ENCODE assay signal across 18 cellular contexts in genomic region chr10:110793887-110794286, GRCh38.
A peak's percentile ranks its signal among the peaks of the same experiment; 100 is the strongest.
DNase-seq lines count a peak whose midpoint lies in the region; ATAC-seq and TF ChIP-seq lines count a peak whose summit lies in the region.
"Had no signal": no experiment of that assay in that cellular context is flagged by ENCODE, and none has a peak within 500 bp of the region (broad histone marks: within the 10 kb centered on the region; RNA-seq: fewer than 3 reads in every experiment).

No MANE protein-coding gene starts in this region.

- no peak for DNase-seq in HFFc6
- DNase-seq in amniotic epithelial cell (ENCODE audit: low read depth), result peak; percentile 60
- no peak for DNase-seq in heart right ventricle
- no peak for DNase-seq in stimulated activated CD4-positive, alpha-beta T cell treated with anti-CD3 and anti-CD28 coated beads, Interleukin-4, amount 100 ng/mL, for 24 hours
- DNase-seq in COLO668 (lab: John Stamatoyannopoulos, UW; ENCODE audit: unreplicated experiment), result no peak
- DNase-seq in progenitor cell of endocrine pancreas (ENCODE audit: low spot score, unreplicated experiment), result no peak
- DNase-seq: activated CD4-positive, alpha-beta T cell treated with anti-CD3 and anti-CD28 coated beads, Interleukin-2, amount 50 U/mL, for 4 hours; activated T-cell treated with anti-CD3 and anti-CD28 coated beads, Interleukin-2, amount 50 U/mL, for 4 hours; left cardiac atrium; naive B cell; NCI-H345; stimulated activated CD4-positive, alpha-beta T cell treated with anti-CD3 and anti-CD28 coated beads, Interleukin-1b, Interleukin-23, amount 100 ng/mL, for 48 hours had no signal

- H3K36me3 Mint-ChIP-seq in HFFc6 (ENCODE audit: low read depth) (no peaks in the 10 kb centered on the region), progenitor cell of endocrine pancreas (ENCODE audit: insufficient read depth) (no peaks in the 10 kb centered on the region)
- H3K36me3 Mint-ChIP-seq: naive B cell had no signal

- H3K27ac ChIP-seq in heart right ventricle (peak overlapping the region; percentile 17 to 76 (median 66)), rectal smooth muscle tissue (ENCODE audit: low read depth, low read length) (peak overlapping the region; percentile 80)
- H3K27ac ChIP-seq: coronary artery, SJSA1, tibial nerve had no signal

- H3K4me3 ChIP-seq in heart right ventricle (no peak overlapping the region), rectal smooth muscle tissue (ENCODE audit: low read length) (no peak overlapping the region)
- H3K4me3 ChIP-seq: coronary artery, SJSA1, tibial nerve had no signal

- TF ChIP-seq CTCF in HFFc6 (IDR thresholded peaks at IDR 0.05), result no peak
- TF ChIP-seq CTCF in heart right ventricle (IDR thresholded peaks at IDR 0.05), result no peak
- no peak for TF ChIP-seq CTCF in progenitor cell of endocrine pancreas (IDR thresholded peaks at IDR 0.05; ENCODE audit: unreplicated experiment)

- H3K4me1 ChIP-seq in heart right ventricle (peaks cover 8 to 85% (median 34%) of the 10 kb centered on the region in 9 donors), rectal smooth muscle tissue (ENCODE audit: control insufficient read depth, insufficient read depth, low read length) (peaks cover 42% of the 10 kb centered on the region)

- intact Hi-C loops in heart right ventricle (cut with DNase I), result no loop called here

- no peak overlapping the region for H3K27ac Mint-ChIP-seq in HFFc6
- no peak overlapping the region for H3K27ac Mint-ChIP-seq in progenitor cell of endocrine pancreas

- no peaks in the 10 kb centered on the region for H3K9me3 ChIP-seq in heart right ventricle
- H3K9me3 ChIP-seq: SJSA1, tibial nerve had no signal

- H3K4me1 Mint-ChIP-seq in HFFc6 (ENCODE audit: low read depth), result peaks cover 16% of the 10 kb centered on the region
- H3K4me1 Mint-ChIP-seq in progenitor cell of endocrine pancreas (ENCODE audit: low read depth), result peaks cover 42% of the 10 kb centered on the region
- H3K4me1 Mint-ChIP-seq: naive B cell had no signal

- H3K27me3 Mint-ChIP-seq in HFFc6 (ENCODE audit: insufficient read depth), result peaks cover 29% of the 10 kb centered on the region
- no peaks in the 10 kb centered on the region for H3K27me3 Mint-ChIP-seq in progenitor cell of endocrine pancreas

- ATAC-seq in heart right ventricle (peak in 5 of 8 donors; percentile 20 to 60 (median 39)), HG03521 (IDR thresholded peaks at IDR 0.05; ENCODE audit: unreplicated experiment) (no peak)
- ATAC-seq: activated T-cell treated with anti-CD3 and anti-CD28 coated beads, Interleukin-2, amount 50 U/mL, for 4 hours; esophagus mucosa had no signal

- 66 to 73% methylated on average over 6 of the region's 6 CpGs for WGBS in heart right ventricle, 2 donors

- H3K9ac ChIP-seq in rectal smooth muscle tissue (ENCODE audit: low read length), result no peak overlapping the region

- H3K4me3 Mint-ChIP-seq in HFFc6 (peak overlapping the region; percentile 1; the same call in 1 of the 2 replicates), progenitor cell of endocrine pancreas (ENCODE audit: low read depth) (no peak overlapping the region)
- H3K4me3 Mint-ChIP-seq: activated T-cell treated with anti-CD3 and anti-CD28 coated beads, Interleukin-2, amount 50 U/mL, for 4 hours; naive B cell had no signal

- no peaks in the 10 kb centered on the region for H3K9me3 Mint-ChIP-seq in HFFc6
- no peaks in the 10 kb centered on the region for H3K9me3 Mint-ChIP-seq in progenitor cell of endocrine pancreas (ENCODE audit: low read depth)
- H3K9me3 Mint-ChIP-seq: activated T-cell treated with anti-CD3 and anti-CD28 coated beads, Interleukin-2, amount 50 U/mL, for 4 hours; naive B cell had no signal

- H3K27me3 ChIP-seq in heart right ventricle (no peaks in the 10 kb centered on the region), rectal smooth muscle tissue (ENCODE audit: control insufficient read depth, insufficient read depth, low read length) (no peaks in the 10 kb centered on the region)
- H3K27me3 ChIP-seq: SJSA1, tibial nerve had no signal

- H3K36me3 ChIP-seq in heart right ventricle, result peaks cover 0 to 34% (median 0%) of the 10 kb centered on the region in 9 donors
- H3K36me3 ChIP-seq in rectal smooth muscle tissue (ENCODE audit: control insufficient read depth, insufficient read depth, low read length), result no peaks in the 10 kb centered on the region
- H3K36me3 ChIP-seq: tibial nerve had no signal
